In the genomic region with DNA sequence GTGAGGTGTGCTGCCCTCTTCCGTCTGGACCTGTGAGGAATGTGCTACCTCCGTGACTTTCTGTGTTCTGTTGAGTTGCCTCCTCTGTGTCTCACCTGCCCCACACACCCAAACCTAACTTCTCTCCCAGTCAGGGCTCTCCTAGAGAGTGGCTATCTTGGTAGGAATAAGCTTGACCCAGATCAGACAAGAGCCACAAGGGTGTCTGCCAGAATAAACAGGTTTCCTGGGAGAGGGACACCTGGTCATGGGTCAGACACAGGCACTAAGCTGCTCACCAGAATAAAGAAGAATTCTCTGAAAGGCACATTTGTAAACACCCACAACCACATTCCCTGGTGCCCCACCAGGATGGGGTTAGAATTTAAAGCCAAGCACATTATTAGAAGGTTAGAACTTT, we compare ENCODE assay signal across 21 cellular contexts. TPM values are rescaled to one million over a fixed set of nuclear protein-coding genes. Genes with fewer than 3 reads are reported as not detected.
DNase-seq lines count a peak whose midpoint lies in the region; ATAC-seq and TF ChIP-seq lines count a peak whose summit lies in the region.
"Had no signal": no experiment of that assay in that cellular context is flagged by ENCODE, and none has a peak within 500 bp of the region (broad histone marks: within the 10 kb centered on the region; RNA-seq: fewer than 3 reads in every experiment).

No MANE protein-coding gene starts in this region.

- H3K36me3 Mint-ChIP-seq in stimulated activated naive CD8-positive, alpha-beta T cell treated with anti-CD3 and anti-CD28 coated beads, Interleukin-15, Interleukin-2, amounts not matched to agents 100 ng/mL and 50 ng/mL, for 24 hours (ENCODE audit: low read depth), result peaks cover 72% of the 10 kb centered on the region
- peaks cover 63% of the 10 kb centered on the region for H3K36me3 Mint-ChIP-seq in activated T-helper 1 cell treated with anti-CD3 and anti-CD28 coated beads, Interleukin-12 subunit alpha, Interleukin-12 subunit beta, Interleukin-2, Interleukin-4 antibody, amounts not matched to agents 30 ng/mL and 10 ng/mL and 1 ng/mL, durations not matched to agents 14 hours and 24 hours and 36 hours (ENCODE audit: low read depth)
- H3K36me3 Mint-ChIP-seq in naive thymus-derived CD4-positive, alpha-beta T cell, result peaks cover 4 to 79% (median 34%) of the 10 kb centered on the region in 5 donors
- H3K36me3 Mint-ChIP-seq in activated T-helper 2 cell treated with anti-CD3 and anti-CD28 coated beads, Interferon-gamma antibody, Interleukin-2, Interleukin-4, amounts not matched to agents 10 μg/mL and 5 μg/mL and 100 μg/mL, durations not matched to agents 14 hours and 24 hours and 36 hours (ENCODE audit: low read depth), result peaks cover 94% of the 10 kb centered on the region

- peak overlapping the region; percentile 89 for H3K27ac Mint-ChIP-seq in stimulated activated naive CD8-positive, alpha-beta T cell treated with anti-CD3 and anti-CD28 coated beads, Interleukin-15, Interleukin-2, amounts not matched to agents 100 ng/mL and 50 ng/mL, for 24 hours
- peak overlapping the region; percentile 48 for H3K27ac Mint-ChIP-seq in activated T-helper 1 cell treated with anti-CD3 and anti-CD28 coated beads, Interleukin-12 subunit alpha, Interleukin-12 subunit beta, Interleukin-2, Interleukin-4 antibody, amounts not matched to agents 30 ng/mL and 10 ng/mL and 1 ng/mL, durations not matched to agents 14 hours and 24 hours and 36 hours
- H3K27ac Mint-ChIP-seq in naive thymus-derived CD4-positive, alpha-beta T cell, result peak overlapping the region; percentile 13 to 87 (median 52)
- no peak overlapping the region for H3K27ac Mint-ChIP-seq in activated T-helper 2 cell treated with anti-CD3 and anti-CD28 coated beads, Interferon-gamma antibody, Interleukin-2, Interleukin-4, amounts not matched to agents 10 μg/mL and 5 μg/mL and 100 μg/mL, durations not matched to agents 14 hours and 24 hours and 36 hours

- intact Hi-C loops in activated T-helper 1 cell treated with anti-CD3 and anti-CD28 coated beads, Interleukin-12 subunit alpha, Interleukin-12 subunit beta, Interleukin-2, Interleukin-4 antibody, amounts not matched to agents 30 ng/mL and 10 ng/mL and 1 ng/mL, durations not matched to agents 14 hours and 24 hours and 36 hours (cut with micrococcal nuclease), result no loop called here
- intact Hi-C loops in naive thymus-derived CD4-positive, alpha-beta T cell (cut with micrococcal nuclease), result no loop called here
- intact Hi-C loops in PC-3 (cut with micrococcal nuclease), result no loop called here
- intact Hi-C loops in activated T-helper 2 cell treated with anti-CD3 and anti-CD28 coated beads, Interferon-gamma antibody, Interleukin-2, Interleukin-4, amounts not matched to agents 10 μg/mL and 5 μg/mL and 100 μg/mL, durations not matched to agents 14 hours and 24 hours and 36 hours (cut with micrococcal nuclease), result no loop called here

- no peak overlapping the region for H3K4me2 ChIP-seq in PC-3 (ENCODE audit: low read length)
- H3K4me2 ChIP-seq: KMS-11 had no signal

- no peak for TF ChIP-seq CTCF in PC-3 (conservative IDR thresholded peaks at IDR 0.05; ENCODE audit: low read depth, low read length)

- H2AFZ ChIP-seq in PC-3 (ENCODE audit: low read length), result no peak overlapping the region
- H2AFZ ChIP-seq: GM23248 had no signal

- no peaks in the 10 kb centered on the region for H3K27me3 Mint-ChIP-seq in stimulated activated naive CD8-positive, alpha-beta T cell treated with anti-CD3 and anti-CD28 coated beads, Interleukin-15, Interleukin-2, amounts not matched to agents 100 ng/mL and 50 ng/mL, for 24 hours
- no peaks in the 10 kb centered on the region for H3K27me3 Mint-ChIP-seq in activated T-helper 1 cell treated with anti-CD3 and anti-CD28 coated beads, Interleukin-12 subunit alpha, Interleukin-12 subunit beta, Interleukin-2, Interleukin-4 antibody, amounts not matched to agents 30 ng/mL and 10 ng/mL and 1 ng/mL, durations not matched to agents 14 hours and 24 hours and 36 hours (ENCODE audit: insufficient read depth)
- no peaks in the 10 kb centered on the region for H3K27me3 Mint-ChIP-seq in naive thymus-derived CD4-positive, alpha-beta T cell
- no peaks in the 10 kb centered on the region for H3K27me3 Mint-ChIP-seq in activated T-helper 2 cell treated with anti-CD3 and anti-CD28 coated beads, Interferon-gamma antibody, Interleukin-2, Interleukin-4, amounts not matched to agents 10 μg/mL and 5 μg/mL and 100 μg/mL, durations not matched to agents 14 hours and 24 hours and 36 hours (ENCODE audit: low read depth)

- peak overlapping the region; percentile 39 for H3K27ac ChIP-seq in naive thymus-derived CD4-positive, alpha-beta T cell (ENCODE audit: low read depth, low read length)
- no peak overlapping the region for H3K27ac ChIP-seq in PC-3 (ENCODE audit: low read length)
- H3K27ac ChIP-seq: GM23248, HL-60, KMS-11 had no signal

- peaks cover 6 to 15% of the 10 kb centered on the region in 2 donors for H3K4me1 ChIP-seq in naive thymus-derived CD4-positive, alpha-beta T cell (ENCODE audit: control insufficient read depth in 2 of 2, insufficient read depth in 2 of 2, low read length in 2 of 2)
- no peaks in the 10 kb centered on the region for H3K4me1 ChIP-seq in PC-3 (ENCODE audit: insufficient read depth, low read length)
- H3K4me1 ChIP-seq: Caco-2, HAP-1 had no signal

- no peak for DNase-seq in stimulated activated naive CD8-positive, alpha-beta T cell treated with anti-CD3 and anti-CD28 coated beads, Interleukin-15, Interleukin-2, amounts not matched to agents 100 U/mL and 50 U/mL, for 24 hours
- no peak for DNase-seq in activated T-helper 1 cell treated with anti-CD3 and anti-CD28 coated beads, Interleukin-12 subunit alpha, Interleukin-12 subunit beta, Interleukin-2, Interleukin-4 antibody, amounts not matched to agents 30 ng/mL and 10 ng/mL and 1 ng/mL, durations not matched to agents 14 hours and 24 hours and 36 hours (ENCODE audit: low spot score)
- DNase-seq in naive thymus-derived CD4-positive, alpha-beta T cell, result no peak
- DNase-seq in PC-3, result no peak
- no peak for DNase-seq in activated T-helper 2 cell treated with anti-CD3 and anti-CD28 coated beads, Interferon-gamma antibody, Interleukin-2, Interleukin-4, amounts not matched to agents 10 μg/mL and 5 μg/mL and 100 μg/mL, durations not matched to agents 14 hours and 24 hours and 36 hours (ENCODE audit: low spot score)
- DNase-seq: Caco-2, GDM1, GM23248, NCI-H1417 treated with DMSO at 0.1 percent for 48 hours, NCI-H187 treated with DMSO at 0.1 percent for 48 hours, NCI-H2227 treated with DMSO at 0.1 percent for 48 hours, NCI-H510A treated with DMSO at 0.1 percent for 48 hours, RPMI8226, SHP77 treated with DMSO at 0.1 percent for 48 hours had no signal

- no peaks in the 10 kb centered on the region for H3K27me3 ChIP-seq in naive thymus-derived CD4-positive, alpha-beta T cell (ENCODE audit: control insufficient read depth in 2 of 2, insufficient read depth in 2 of 2, low read length in 2 of 2)
- no peaks in the 10 kb centered on the region for H3K27me3 ChIP-seq in PC-3 (ENCODE audit: low read length)

- no peak overlapping the region for H3K9ac ChIP-seq in PC-3 (ENCODE audit: low read length)
- H3K9ac ChIP-seq: GM23248, KMS-11 had no signal

- no peaks in the 10 kb centered on the region for H3K79me2 ChIP-seq in PC-3 (ENCODE audit: low read length)

- H3K4me3 ChIP-seq in naive thymus-derived CD4-positive, alpha-beta T cell (ENCODE audit: low read length), result no peak overlapping the region
- H3K4me3 ChIP-seq in PC-3 (ENCODE audit: low read length), result no peak overlapping the region
- H3K4me3 ChIP-seq: GM23248, HAP-1 had no signal

- no peaks in the 10 kb centered on the region for H3K9me2 ChIP-seq in PC-3 (replicated peaks; ENCODE audit: low read length)

- H3K4me3 Mint-ChIP-seq in stimulated activated naive CD8-positive, alpha-beta T cell treated with anti-CD3 and anti-CD28 coated beads, Interleukin-15, Interleukin-2, amounts not matched to agents 100 ng/mL and 50 ng/mL, for 24 hours, result no peak overlapping the region
- H3K4me3 Mint-ChIP-seq in activated T-helper 1 cell treated with anti-CD3 and anti-CD28 coated beads, Interleukin-12 subunit alpha, Interleukin-12 subunit beta, Interleukin-2, Interleukin-4 antibody, amounts not matched to agents 30 ng/mL and 10 ng/mL and 1 ng/mL, durations not matched to agents 14 hours and 24 hours and 36 hours, result no peak overlapping the region
- peak overlapping the region in 4 of 10 donors; percentile 16 to 56 (median 36) for H3K4me3 Mint-ChIP-seq in naive thymus-derived CD4-positive, alpha-beta T cell
- no peak overlapping the region for H3K4me3 Mint-ChIP-seq in activated T-helper 2 cell treated with anti-CD3 and anti-CD28 coated beads, Interferon-gamma antibody, Interleukin-2, Interleukin-4, amounts not matched to agents 10 μg/mL and 5 μg/mL and 100 μg/mL, durations not matched to agents 14 hours and 24 hours and 36 hours (ENCODE audit: low read depth)
- H3K4me3 Mint-ChIP-seq: CD14-positive monocyte had no signal

- POLR2A ChIA-PET in naive thymus-derived CD4-positive, alpha-beta T cell (lab: Charles Lee), result no interaction called here
- POLR2A ChIA-PET in PC-3 (lab: Charles Lee; ENCODE audit: unreplicated experiment), result no interaction called here

- peaks cover 0 to 11% (median 0%) of the 10 kb centered on the region in 3 experiments for H3K36me3 ChIP-seq in naive thymus-derived CD4-positive, alpha-beta T cell (ENCODE audit: control insufficient read depth in 2 of 3, insufficient read depth in 3 of 3, low read length in 3 of 3)
- H3K36me3 ChIP-seq in PC-3 (ENCODE audit: low read depth, low read length), result peaks cover 41% of the 10 kb centered on the region

- BruUV-seq in PC-3 (replicated peaks; lab: Mats Ljungman, UMichigan), result no TSS peak

- ATAC-seq in stimulated activated naive CD8-positive, alpha-beta T cell treated with anti-CD3 and anti-CD28 coated beads, Interleukin-15, Interleukin-2, amounts not matched to agents 100 U/mL and 50 U/mL, for 24 hours, result no peak
- no peak for ATAC-seq in naive thymus-derived CD4-positive, alpha-beta T cell
- no peak for ATAC-seq in GM21576 (IDR thresholded peaks at IDR 0.05; ENCODE audit: unreplicated experiment)
- ATAC-seq in PC-3, result no peak

- peaks cover 37% of the 10 kb centered on the region for H3K4me1 Mint-ChIP-seq in stimulated activated naive CD8-positive, alpha-beta T cell treated with anti-CD3 and anti-CD28 coated beads, Interleukin-15, Interleukin-2, amounts not matched to agents 100 ng/mL and 50 ng/mL, for 24 hours (ENCODE audit: low read depth)
- H3K4me1 Mint-ChIP-seq in activated T-helper 1 cell treated with anti-CD3 and anti-CD28 coated beads, Interleukin-12 subunit alpha, Interleukin-12 subunit beta, Interleukin-2, Interleukin-4 antibody, amounts not matched to agents 30 ng/mL and 10 ng/mL and 1 ng/mL, durations not matched to agents 14 hours and 24 hours and 36 hours (ENCODE audit: low read depth), result peaks cover 30% of the 10 kb centered on the region
- H3K4me1 Mint-ChIP-seq in naive thymus-derived CD4-positive, alpha-beta T cell, result peaks cover 18 to 47% (median 40%) of the 10 kb centered on the region in 7 donors
- H3K4me1 Mint-ChIP-seq in activated T-helper 2 cell treated with anti-CD3 and anti-CD28 coated beads, Interferon-gamma antibody, Interleukin-2, Interleukin-4, amounts not matched to agents 10 μg/mL and 5 μg/mL and 100 μg/mL, durations not matched to agents 14 hours and 24 hours and 36 hours (ENCODE audit: low read depth), result peaks cover 17% of the 10 kb centered on the region

- H3F3A ChIP-seq in PC-3 (ENCODE audit: low read length, unreplicated experiment), result no peaks in the 10 kb centered on the region

- H3K9me3 ChIP-seq in naive thymus-derived CD4-positive, alpha-beta T cell (ENCODE audit: control insufficient read depth in 2 of 3, low read length in 3 of 3), result no peaks in the 10 kb centered on the region
- 0 out of 2 replicates have a peak, but pooled peaks cover 6% of the 10 kb centered on the region for H3K9me3 ChIP-seq in PC-3 (ENCODE audit: low read length)
- H3K9me3 ChIP-seq: Caco-2 had no signal

- CTCF ChIA-PET in naive thymus-derived CD4-positive, alpha-beta T cell (lab: Charles Lee), result no interaction called here
- CTCF ChIA-PET in PC-3 (lab: Charles Lee), result no interaction called here

- H4K20me1 ChIP-seq in PC-3 (ENCODE audit: low read length), result no peaks in the 10 kb centered on the region

- no peaks in the 10 kb centered on the region for H3K9me3 Mint-ChIP-seq in stimulated activated naive CD8-positive, alpha-beta T cell treated with anti-CD3 and anti-CD28 coated beads, Interleukin-15, Interleukin-2, amounts not matched to agents 100 ng/mL and 50 ng/mL, for 24 hours
- peaks cover 34% of the 10 kb centered on the region for H3K9me3 Mint-ChIP-seq in activated T-helper 1 cell treated with anti-CD3 and anti-CD28 coated beads, Interleukin-12 subunit alpha, Interleukin-12 subunit beta, Interleukin-2, Interleukin-4 antibody, amounts not matched to agents 30 ng/mL and 10 ng/mL and 1 ng/mL, durations not matched to agents 14 hours and 24 hours and 36 hours
- H3K9me3 Mint-ChIP-seq in naive thymus-derived CD4-positive, alpha-beta T cell, result peaks cover 0 to 20% (median 0%) of the 10 kb centered on the region in 11 donors
- H3K9me3 Mint-ChIP-seq in activated T-helper 2 cell treated with anti-CD3 and anti-CD28 coated beads, Interferon-gamma antibody, Interleukin-2, Interleukin-4, amounts not matched to agents 10 μg/mL and 5 μg/mL and 100 μg/mL, durations not matched to agents 14 hours and 24 hours and 36 hours, result peaks cover 64% of the 10 kb centered on the region

RNA-seq across cellular contexts. Expression of a gene that starts 11.1 kb away (rescaled TPM):
- total RNA-seq in activated T-helper 1 cell treated with anti-CD3 and anti-CD28 coated beads, Interleukin-12 subunit alpha, Interleukin-12 subunit beta, Interleukin-2, Interleukin-4 antibody, amounts not matched to agents 30 ng/mL and 10 ng/mL and 1 ng/mL, durations not matched to agents 14 hours and 24 hours and 36 hours, result 5.4 TPM in 2 replicates
- 10 to 100 TPM in 2 of 5 experiments, 1 to 10 TPM in 3; 6.6 to 16.7 (median 9.0) TPM for total RNA-seq in naive thymus-derived CD4-positive, alpha-beta T cell
- polyA plus RNA-seq in naive thymus-derived CD4-positive, alpha-beta T cell, result 1 to 10 TPM; 4.6 to 10.0 TPM
- 1.2 and 3.8 TPM in 2 replicates for total RNA-seq in PC-3 (2014; rRNA removed)
- 5.9 and 6.0 TPM in 2 replicates for total RNA-seq in activated T-helper 2 cell treated with anti-CD3 and anti-CD28 coated beads, Interferon-gamma antibody, Interleukin-2, Interleukin-4, amounts not matched to agents 10 μg/mL and 5 μg/mL and 100 μg/mL, durations not matched to agents 14 hours and 24 hours and 36 hours

RNA-seq across cellular contexts. Expression of a gene that starts 14.1 kb away (rescaled TPM):
- not detected in 2 replicates for total RNA-seq in activated T-helper 1 cell treated with anti-CD3 and anti-CD28 coated beads, Interleukin-12 subunit alpha, Interleukin-12 subunit beta, Interleukin-2, Interleukin-4 antibody, amounts not matched to agents 30 ng/mL and 10 ng/mL and 1 ng/mL, durations not matched to agents 14 hours and 24 hours and 36 hours
- under 1 TPM in 1 of 5 experiments, not detected in 4; 0.59 TPM for total RNA-seq in naive thymus-derived CD4-positive, alpha-beta T cell
- under 1 TPM in 1 of 2 donors, not detected in 1; 0.60 TPM for polyA plus RNA-seq in naive thymus-derived CD4-positive, alpha-beta T cell
- not detected in 2 replicates for total RNA-seq in PC-3 (2014; rRNA removed)
- total RNA-seq in activated T-helper 2 cell treated with anti-CD3 and anti-CD28 coated beads, Interferon-gamma antibody, Interleukin-2, Interleukin-4, amounts not matched to agents 10 μg/mL and 5 μg/mL and 100 μg/mL, durations not matched to agents 14 hours and 24 hours and 36 hours, result not detected in 2 replicates
- total RNA-seq: Caco-2, GM23248, HT1080 had no signal
- polyA plus RNA-seq: CD14-positive monocyte, GM23248 had no signal
